Comparison of ENCODE assay signal across 8 cellular contexts in genomic region chr9:132169672-132170392, GRCh38. TPM values are rescaled to one million over a fixed set of nuclear protein-coding genes. Genes with fewer than 3 reads are reported as not detected.
DNase-seq lines count a peak whose midpoint lies in the region; ATAC-seq, FAIRE-seq and TF ChIP-seq lines count a peak whose summit lies in the region.

No MANE protein-coding gene starts in this region.

- no peak for FAIRE-seq in RCC 7860 (lab: Jason Lieb, UNC)
- no peak for FAIRE-seq in pancreas (lab: Jason Lieb, UNC)

- H3K9me2 ChIP-seq in HCT116 (ENCODE audit: insufficient read depth): no peaks in the 10 kb centered on the region

- no peak overlapping the region for H3K9ac ChIP-seq in HCT116 (ENCODE audit: low read length)

- TF ChIP-seq POLR2A in HCT116 (IDR thresholded peaks at IDR 0.05; ENCODE audit: borderline replicate concordance, extremely low read depth, insufficient read depth, insufficient read length): no peak

- TF ChIP-seq RAD21 in HCT116 (IDR thresholded peaks at IDR 0.05; ENCODE audit: low read depth): peak; percentile 73

- whole genome bisulfite sequencing in pancreas, 2 donors: 36 to 43% methylated on average over 26 of the region's 26 CpGs

- DNase-seq in BJ (ENCODE audit: low read depth) (no peak), HCT116 (ENCODE audit: low read depth, low spot score) (peak; percentile 29), RCC 7860 (ENCODE audit: low spot score) (peak; percentile 22), fibroblast of pulmonary artery (ENCODE audit: low read depth) (peak; percentile 65), pancreas (peak in 5 of 6 donors; percentile 38 to 86 (median 70)), GOT3 (lab: John Stamatoyannopoulos, UW) (no peak)
- DNase-seq in activated T-cell treated with anti-CD3 and anti-CD28 coated beads, Interleukin-2, amount 50 U/mL, for 48 hours: peak; percentile 64 to 75

- H4K20me1 ChIP-seq in HCT116 (ENCODE audit: insufficient read depth): no peaks in the 10 kb centered on the region

- H3K9me3 ChIP-seq in HCT116 (ENCODE audit: control insufficient read depth in 1 of 2, insufficient read depth in 1 of 2, low read depth in 1 of 2, low read length in 2 of 2) (no peaks in the 10 kb centered on the region), pancreas (no peaks in the 10 kb centered on the region)

- POLR2A ChIA-PET in BJ (lab: Charles Lee): no interaction called here
- POLR2A ChIA-PET in HCT116 (lab: Charles Lee): interaction anchor here (1.5 kb wide), 1 partner anchor 67 kb away, joined by 3 read pairs; no protein-coding TSS in a partner anchor

- ATAC-seq in HCT116 (peak; percentile 80), pancreas (peak; percentile 30 to 77 (median 72)), HG02840 (IDR thresholded peaks at IDR 0.05; ENCODE audit: low FRiP score, unreplicated experiment) (no peak)

- CTCF ChIA-PET in BJ (lab: Yijun Ruan, JAX): interaction anchor here (0.6 to 7.3 kb wide), 26 partner anchors 9 to 413 kb away, joined by 3 to 110 read pairs (median 4); no protein-coding TSS in a partner anchor
- CTCF ChIA-PET in HCT116 (lab: Charles Lee): interaction anchor here (0.6 to 6.4 kb wide), 14 partner anchors 9 to 395 kb away, joined by 3 to 154 read pairs (median 4); no protein-coding TSS in a partner anchor

- no TSS peak for BruUV-seq in HCT116 (replicated peaks; lab: Mats Ljungman, UMichigan)

- intact Hi-C loops in HCT116 (cut with micrococcal nuclease) (loop anchor here (1.0 to 5.0 kb wide), 2 partner anchors 66 to 408 kb away; no protein-coding TSS in a partner anchor), pancreas (cut with DNase I) (loop anchor here in 2 of 3 donors (5.0 to 10.0 kb wide), 3 partner anchors 65 to 395 kb away; no protein-coding TSS in a partner anchor)

- RAD21 ChIA-PET in HCT116 (lab: Charles Lee; ENCODE audit: low non-redundant PET in 1 of 2, low total read pairs in 2 of 2, uncharacterized antibody in 2 of 2, unreplicated experiment in 2 of 2): interaction anchor here (1.0 to 1.8 kb wide), 2 partner anchors 66 to 67 kb away, joined by 3 to 11 read pairs; no protein-coding TSS in a partner anchor

- H3K27ac ChIP-seq in HCT116 (ENCODE audit: low read depth, low read length) (no peak overlapping the region), pancreas (no peak overlapping the region)

- no peak overlapping the region for H3K4me2 ChIP-seq in HCT116 (ENCODE audit: low read length)

- H3K36me3 ChIP-seq in BJ (ENCODE audit: control insufficient read depth, insufficient read depth, low read length) (no peaks in the 10 kb centered on the region), HCT116 (ENCODE audit: control insufficient read depth in 1 of 2, insufficient read depth in 2 of 2, low read length in 2 of 2) (no peaks in the 10 kb centered on the region), pancreas (no peaks in the 10 kb centered on the region)

- H3K4me3 ChIP-seq in BJ (ENCODE audit: low read depth, low read length): no peak overlapping the region
- no peak overlapping the region for H3K4me3 ChIP-seq in HCT116 (replicated peaks in 1 of 2; ENCODE audit: low read depth in 1 of 2, low read length in 2 of 2)
- H3K4me3 ChIP-seq in fibroblast of pulmonary artery (replicated peaks; ENCODE audit: low read depth, low read length): no peak overlapping the region
- no peak overlapping the region for H3K4me3 ChIP-seq in pancreas

- H3K4me1 ChIP-seq in HCT116 (ENCODE audit: control insufficient read depth in 1 of 2, insufficient read depth in 2 of 2, low read length in 2 of 2) (no peaks in the 10 kb centered on the region), pancreas (peaks cover under 1 to 5% (median 4%) of the 10 kb centered on the region in 3 donors)

- no peak overlapping the region for H2AFZ ChIP-seq in HCT116 (ENCODE audit: low read depth, low read length, poor library complexity, severe bottlenecking)

- H3K27me3 ChIP-seq in BJ (ENCODE audit: control insufficient read depth, insufficient read depth, low read length) (peaks cover 23% of the 10 kb centered on the region), HCT116 (ENCODE audit: insufficient read depth, low read length) (no peaks in the 10 kb centered on the region), pancreas (no peaks in the 10 kb centered on the region)

- peak; percentile 86 for TF ChIP-seq CTCF in BJ (IDR thresholded peaks at IDR 0.05; ENCODE audit: insufficient read depth, low read depth, low read length)
- TF ChIP-seq CTCF in HCT116 (IDR thresholded peaks at IDR 0.05 in 2 of 3, conservative IDR thresholded peaks at IDR 0.05 in 1 of 3; ENCODE audit: borderline replicate concordance in 1 of 3, insufficient read depth in 1 of 3, low read depth in 2 of 3, low read length in 2 of 3): peak; percentile 75 to 94 (median 94); a peak in 5 of 6 replicates
- peak; percentile 80 for TF ChIP-seq CTCF in fibroblast of pulmonary artery (IDR thresholded peaks at IDR 0.05; ENCODE audit: low read length, missing control alignments)
- TF ChIP-seq CTCF in pancreas (IDR thresholded peaks at IDR 0.05): peak; percentile 72 to 87 (median 82)

- H3K79me2 ChIP-seq in HCT116 (ENCODE audit: insufficient read depth, low read length): no peaks in the 10 kb centered on the region

TF ChIP-seq in HCT116, 20 proteins besides CTCF, POLR2A, EP300 and RAD21:
- TF ChIP-seq SIN3A (IDR thresholded peaks at IDR 0.05; ENCODE audit: low read depth) (no peak), EGR1 (IDR thresholded peaks at IDR 0.05; ENCODE audit: low read depth) (no peak), SRF (IDR thresholded peaks at IDR 0.05; ENCODE audit: low read depth) (no peak), CEBPB (IDR thresholded peaks at IDR 0.05; ENCODE audit: low read depth) (no peak), ZFX (IDR thresholded peaks at IDR 0.05) (no peak), ATF3 (IDR thresholded peaks at IDR 0.05) (no peak), FOSL1 (IDR thresholded peaks at IDR 0.05; ENCODE audit: low read depth) (no peak), JUND (IDR thresholded peaks at IDR 0.05) (no peak), SP1 (IDR thresholded peaks at IDR 0.05; ENCODE audit: low read depth) (no peak), CBX3 (IDR thresholded peaks at IDR 0.05; ENCODE audit: low read depth) (no peak), EZH2 (IDR thresholded peaks at IDR 0.05) (no peak), EZH2phosphoT487 (IDR thresholded peaks at IDR 0.05; ENCODE audit: borderline replicate concordance) (no peak), ELF1 (IDR thresholded peaks at IDR 0.05; ENCODE audit: borderline replicate concordance, low read depth) (no peak), POLR2AphosphoS5 (IDR thresholded peaks at IDR 0.05; ENCODE audit: low read depth, low read length) (no peak), ZBTB33 (IDR thresholded peaks at IDR 0.05; ENCODE audit: extremely low read depth, insufficient replicate concordance, low read length) (no peak), MAX (IDR thresholded peaks at IDR 0.05) (no peak), TCF7L2 (IDR thresholded peaks at IDR 0.05; ENCODE audit: borderline replicate concordance, extremely low read depth, insufficient read depth, insufficient read length) (no peak)
TF ChIP-seq in HCT116: peak in this region for 0.

RNA-seq across cellular contexts. Expression of gene NTNG2, which starts 8.0 kb away (rescaled TPM):
- polyA plus RNA-seq in BJ (2011; rRNA removed): 0.44 and 0.74 TPM in 2 replicates
- 0.62 and 0.66 TPM in 2 replicates for polyA minus RNA-seq in BJ (2011; rRNA and poly(A)+ RNA removed)
- 2.5 TPM for total RNA-seq in HCT116 (2021; ENCODE audit: unreplicated experiment)
- 0.69 and 1.1 TPM in 2 replicates for polyA plus RNA-seq in HCT116 (2012)
- 1 to 10 TPM; 1.0 to 6.4 (median 3.6) TPM for total RNA-seq in pancreas
- 1 to 10 TPM; 1.1 to 1.5 TPM for polyA plus RNA-seq in pancreas

Comparison
In these comparisons a context has a peak if more than half of its experiments do, and no peak if none do; other contexts are left out.
1. DNase-seq: peak in HCT116 (single experiment), RCC 7860 (single experiment), activated T-cell treated with anti-CD3 and anti-CD28 coated beads, Interleukin-2, amount 50 U/mL, for 48 hours (2 of 2), fibroblast of pulmonary artery (single experiment) and pancreas (5 of 6); none in BJ (single experiment) and GOT3 (single experiment).
2. Peak in every context shown above with its lines, with median percentiles within 50 percentile points of each other: CTCF ChIP-seq.